In the genomic region with DNA sequence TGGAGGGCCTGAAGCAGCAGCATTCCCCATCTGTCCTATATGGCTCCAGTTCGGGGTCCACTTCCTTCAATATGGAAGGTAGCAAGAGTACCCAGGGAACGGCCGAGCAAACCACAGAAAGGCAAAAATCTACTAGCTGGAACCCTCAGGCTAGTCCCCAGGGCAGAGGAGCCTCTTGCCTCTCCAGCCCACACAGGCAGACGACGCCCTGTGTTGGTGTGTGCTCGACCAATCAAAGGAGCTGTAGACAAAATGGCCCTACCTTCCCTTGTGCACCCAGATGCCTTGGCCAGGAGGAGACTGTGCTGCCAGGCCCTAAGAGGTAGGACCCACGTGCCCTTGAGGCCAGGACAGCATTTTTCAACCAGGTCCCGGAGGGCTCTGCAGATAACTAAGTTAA, we compare ENCODE assay signal across 16 cellular contexts.
A peak's percentile ranks its signal among the peaks of the same experiment; 100 is the strongest.
DNase-seq lines count a peak whose midpoint lies in the region; ATAC-seq and TF ChIP-seq lines count a peak whose summit lies in the region.
"Had no signal": no experiment of that assay in that cellular context is flagged by ENCODE, and none has a peak within 500 bp of the region (broad histone marks: within the 10 kb centered on the region; RNA-seq: fewer than 3 reads in every experiment).

No MANE protein-coding gene starts in this region.

- H3K4me1 ChIP-seq in BLaER1 (peaks cover 97% of the 10 kb centered on the region), heart left ventricle (peaks cover 39 to 96% (median 81%) of the 10 kb centered on the region in 12 donors), spleen (peaks cover 66 to 100% (median 96%) of the 10 kb centered on the region in 6 donors), sigmoid colon (peaks cover 0 to 50% (median 36%) of the 10 kb centered on the region in 4 donors)

- peak overlapping the region; percentile 79 for H3K4me2 ChIP-seq in BLaER1

- 69 to 81% (median 74%) methylated on average over 8 of the region's 8 CpGs for WGBS in heart left ventricle, 4 donors
- WGBS in spleen, 5 donors, result 31 to 80% (median 75%) methylated on average over 2 to 8 of the region's 8 CpGs
- 78 to 89% methylated on average over 8 of the region's 8 CpGs for WGBS in sigmoid colon, 2 donors

- no peak for ATAC-seq in heart left ventricle
- ATAC-seq in HG03442 (IDR thresholded peaks at IDR 0.05; ENCODE audit: unreplicated experiment), result no peak

- no peaks in the 10 kb centered on the region for H3K27me3 Mint-ChIP-seq in activated T-helper 1 cell treated with anti-CD3 and anti-CD28 coated beads, Interleukin-12 subunit alpha, Interleukin-12 subunit beta, Interleukin-2, Interleukin-4 antibody, amounts not matched to agents 30 ng/mL and 10 ng/mL and 1 ng/mL, durations not matched to agents 14 hours and 24 hours and 36 hours (ENCODE audit: insufficient read depth)

- TF ChIP-seq EP300 in sigmoid colon (IDR thresholded peaks at IDR 0.05), result no peak

- H3K9me3 Mint-ChIP-seq in activated T-helper 1 cell treated with anti-CD3 and anti-CD28 coated beads, Interleukin-12 subunit alpha, Interleukin-12 subunit beta, Interleukin-2, Interleukin-4 antibody, amounts not matched to agents 30 ng/mL and 10 ng/mL and 1 ng/mL, durations not matched to agents 14 hours and 24 hours and 36 hours, result no peaks in the 10 kb centered on the region
- H3K9me3 Mint-ChIP-seq: activated naive CD4-positive, alpha-beta T cell treated with anti-CD3 and anti-CD28 coated beads for 36 hours had no signal

- H3K27ac Mint-ChIP-seq in activated T-helper 1 cell treated with anti-CD3 and anti-CD28 coated beads, Interleukin-12 subunit alpha, Interleukin-12 subunit beta, Interleukin-2, Interleukin-4 antibody, amounts not matched to agents 30 ng/mL and 10 ng/mL and 1 ng/mL, durations not matched to agents 14 hours and 24 hours and 36 hours, result no peak overlapping the region

- H3K4me3 Mint-ChIP-seq in activated T-helper 1 cell treated with anti-CD3 and anti-CD28 coated beads, Interleukin-12 subunit alpha, Interleukin-12 subunit beta, Interleukin-2, Interleukin-4 antibody, amounts not matched to agents 30 ng/mL and 10 ng/mL and 1 ng/mL, durations not matched to agents 14 hours and 24 hours and 36 hours, result no peak overlapping the region
- H3K4me3 Mint-ChIP-seq: activated naive CD4-positive, alpha-beta T cell treated with anti-CD3 and anti-CD28 coated beads for 36 hours had no signal

- TF ChIP-seq POLR2A in heart left ventricle (IDR thresholded peaks at IDR 0.05), result no peak
- no peak for TF ChIP-seq POLR2A in spleen (IDR thresholded peaks at IDR 0.05)
- no peak for TF ChIP-seq POLR2A in sigmoid colon (IDR thresholded peaks at IDR 0.05)

- DNase-seq in HUDEP-2 (lab: John Stamatoyannopoulos, UW; ENCODE audit: unreplicated experiment in 76 of 76) (peak in 43 of 76 experiments; percentile 3 to 58 (median 25)), heart left ventricle (peak in 1 of 5 donors; percentile 17), spleen (peak; percentile 76), sigmoid colon (no peak), DMS153 (lab: John Stamatoyannopoulos, UW) (no peak)
- DNase-seq in activated T-helper 1 cell treated with anti-CD3 and anti-CD28 coated beads, Interleukin-12 subunit alpha, Interleukin-12 subunit beta, Interleukin-2, Interleukin-4 antibody, amounts not matched to agents 30 ng/mL and 10 ng/mL and 1 ng/mL, durations not matched to agents 14 hours and 24 hours and 36 hours (ENCODE audit: low spot score), result no peak
- DNase-seq: activated CD4-positive, CD25-positive, alpha-beta regulatory T cell; activated naive CD4-positive, alpha-beta T cell treated with anti-CD3 and anti-CD28 coated beads for 36 hours; Calu3; GF-D8; GOT3; NCI-H1436 treated with DMSO at 0.1 percent for 48 hours; NCI-H226; small intestine had no signal

- H3K9ac ChIP-seq in BLaER1, result no peak overlapping the region; the same call in 1 of the 2 replicates

- peaks cover 14% of the 10 kb centered on the region for H3K36me3 Mint-ChIP-seq in activated T-helper 1 cell treated with anti-CD3 and anti-CD28 coated beads, Interleukin-12 subunit alpha, Interleukin-12 subunit beta, Interleukin-2, Interleukin-4 antibody, amounts not matched to agents 30 ng/mL and 10 ng/mL and 1 ng/mL, durations not matched to agents 14 hours and 24 hours and 36 hours (ENCODE audit: low read depth)

- 0 out of 2 replicates have a peak overlapping the region, but pooled peaks have one; percentile 3 for H3K27ac ChIP-seq in BLaER1
- H3K27ac ChIP-seq in heart left ventricle, result peak overlapping the region in 11 of 12 donors; percentile 43 to 97 (median 66)
- H3K27ac ChIP-seq in spleen, result peak overlapping the region; percentile 42 to 97 (median 90)
- H3K27ac ChIP-seq in sigmoid colon, result no peak overlapping the region

- H3K4me3 ChIP-seq in BLaER1, result no peak overlapping the region
- no peak overlapping the region for H3K4me3 ChIP-seq in heart left ventricle
- no peak overlapping the region for H3K4me3 ChIP-seq in spleen
- no peak overlapping the region for H3K4me3 ChIP-seq in sigmoid colon

- peaks cover 73% of the 10 kb centered on the region for H3K4me1 Mint-ChIP-seq in activated T-helper 1 cell treated with anti-CD3 and anti-CD28 coated beads, Interleukin-12 subunit alpha, Interleukin-12 subunit beta, Interleukin-2, Interleukin-4 antibody, amounts not matched to agents 30 ng/mL and 10 ng/mL and 1 ng/mL, durations not matched to agents 14 hours and 24 hours and 36 hours (ENCODE audit: low read depth)

- intact Hi-C loops in heart left ventricle (cut with DNase I), result no loop called here
- intact Hi-C loops in spleen (cut with DNase I; ENCODE audit: low total_unique reads), result no loop called here
- intact Hi-C loops in activated T-helper 1 cell treated with anti-CD3 and anti-CD28 coated beads, Interleukin-12 subunit alpha, Interleukin-12 subunit beta, Interleukin-2, Interleukin-4 antibody, amounts not matched to agents 30 ng/mL and 10 ng/mL and 1 ng/mL, durations not matched to agents 14 hours and 24 hours and 36 hours (cut with micrococcal nuclease), result no loop called here
- intact Hi-C loops in sigmoid colon (cut with DNase I), result no loop called here

- TF ChIP-seq CTCF in heart left ventricle (IDR thresholded peaks at IDR 0.05) (no peak), spleen (IDR thresholded peaks at IDR 0.05 in 8 of 11, conservative IDR thresholded peaks at IDR 0.05 in 3 of 11) (no peak), sigmoid colon (IDR thresholded peaks at IDR 0.05) (no peak)

- H3K9me3 ChIP-seq in BLaER1 (no peaks in the 10 kb centered on the region), heart left ventricle (no peaks in the 10 kb centered on the region), spleen (no peaks in the 10 kb centered on the region), sigmoid colon (no peaks in the 10 kb centered on the region)

- H3K36me3 ChIP-seq in BLaER1 (peaks cover 31% of the 10 kb centered on the region), heart left ventricle (peaks cover 0 to 11% (median 0%) of the 10 kb centered on the region in 9 donors), spleen (peaks cover 0 to 45% (median 0%) of the 10 kb centered on the region in 6 donors), sigmoid colon (peaks cover 0 to 6% (median 0%) of the 10 kb centered on the region in 4 donors)

- H4K20me1 ChIP-seq in BLaER1, result peaks cover 96% of the 10 kb centered on the region

- H3K27me3 ChIP-seq in BLaER1 (no peaks in the 10 kb centered on the region), heart left ventricle (no peaks in the 10 kb centered on the region), spleen (replicated peaks in 1 of 7) (no peaks in the 10 kb centered on the region), sigmoid colon (no peaks in the 10 kb centered on the region)

Comparison
In these comparisons a context has a peak if more than half of its experiments do, and no peak if none do; other contexts are left out.
1. H3K27ac ChIP-seq: peak in BLaER1 (single experiment), heart left ventricle (11 of 12) and spleen (8 of 8); none in sigmoid colon (0 of 4).
2. DNase-seq: peak in HUDEP-2 (43 of 76) and spleen (single experiment); none in activated T-helper 1 cell treated with anti-CD3 and anti-CD28 coated beads, Interleukin-12 subunit alpha, Interleukin-12 subunit beta, Interleukin-2, Interleukin-4 antibody, amounts not matched to agents 30 ng/mL and 10 ng/mL and 1 ng/mL, durations not matched to agents 14 hours and 24 hours and 36 hours (single experiment), sigmoid colon (single experiment) and DMS153 (single experiment).